In the genomic region with DNA sequence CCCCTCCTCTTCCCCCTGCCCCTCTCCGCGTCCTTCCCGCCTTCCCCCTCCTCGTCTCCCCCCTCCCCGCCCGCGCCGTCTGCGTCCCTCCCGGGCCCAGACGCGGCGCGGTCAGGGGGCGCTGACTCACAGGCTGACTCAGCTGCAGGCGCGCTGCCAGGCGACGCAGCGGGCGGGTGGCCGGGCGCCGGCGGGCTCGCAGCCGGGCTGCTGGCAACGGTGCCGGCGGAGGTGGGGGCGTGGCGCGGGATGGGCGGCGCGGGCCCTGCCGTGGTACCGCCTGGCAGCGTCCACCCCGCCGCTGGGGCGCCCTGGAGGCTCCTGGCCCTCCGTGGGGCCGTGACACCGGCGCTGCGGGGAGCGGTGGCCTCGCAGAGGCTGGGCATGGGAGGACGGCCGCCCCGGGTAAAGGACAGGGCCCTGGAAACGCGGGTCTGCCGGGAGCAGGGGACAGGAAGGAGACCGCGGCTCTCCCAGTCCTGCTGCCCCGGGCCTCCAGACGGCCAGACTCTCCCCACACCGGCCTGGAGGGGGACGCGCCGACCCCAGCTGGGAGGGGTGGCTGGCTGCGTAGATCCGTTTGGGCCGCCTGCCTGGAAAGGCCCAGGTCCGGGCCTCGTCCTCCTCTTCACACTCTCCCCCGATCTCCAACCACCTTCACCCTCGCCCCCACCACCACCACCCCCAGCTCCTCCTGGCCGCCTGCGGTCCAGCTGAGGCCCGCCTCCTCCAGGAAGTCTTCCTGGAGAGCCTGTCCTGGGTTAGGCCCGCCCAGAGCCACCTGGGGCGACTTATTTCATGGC, we compare ENCODE assay signal across 9 cellular contexts. TPM values are rescaled to one million over a fixed set of nuclear protein-coding genes. Genes with fewer than 3 reads are reported as not detected.
DNase-seq lines count a peak whose midpoint lies in the region; ATAC-seq and FAIRE-seq lines count a peak whose summit lies in the region.
"Had no signal": no experiment of that assay in that cellular context is flagged by ENCODE, and none has a peak within 500 bp of the region (broad histone marks: within the 10 kb centered on the region; RNA-seq: fewer than 3 reads in every experiment).

No MANE protein-coding gene starts in this region.

- H3K27ac ChIP-seq in esophagus (ENCODE audit: low read depth in 2 of 2, low read length in 1 of 2) (peak overlapping the region; percentile 82 to 88), muscle layer of colon (ENCODE audit: low read depth, low read length) (peak overlapping the region; percentile 84)

- H3K4me1 ChIP-seq in esophagus (ENCODE audit: control insufficient read depth in 2 of 2, insufficient read depth in 2 of 2, low read length in 1 of 2) (peaks cover 2 to 7% of the 10 kb centered on the region in 2 donors), muscle layer of colon (ENCODE audit: insufficient read depth, low read length) (peaks cover 11% of the 10 kb centered on the region)

- H3K9me3 Mint-ChIP-seq in activated T-cell treated with anti-CD3 and anti-CD28 coated beads, Interleukin-2, amount 50 U/mL, for 4 hours: no peaks in the 10 kb centered on the region

- ATAC-seq in GM19463 (IDR thresholded peaks at IDR 0.05; ENCODE audit: unreplicated experiment): peak; percentile 81
- ATAC-seq in activated T-cell treated with anti-CD3 and anti-CD28 coated beads, Interleukin-2, amount 50 U/mL, for 4 hours: peak; percentile 92 to 93

- peaks cover 0 to 3% of the 10 kb centered on the region in 2 donors for H3K9me3 ChIP-seq in esophagus (ENCODE audit: control insufficient read depth in 2 of 2, insufficient read depth in 1 of 2, low read depth in 1 of 2, low read length in 1 of 2)
- no peaks in the 10 kb centered on the region for H3K9me3 ChIP-seq in muscle layer of colon (ENCODE audit: low read length)

- DNase-seq in C1 segment of cervical spinal cord (lab: John Stamatoyannopoulos, UW) (peak; percentile 25 to 94 (median 83)), HTR-8/SVneo (ENCODE audit: insufficient read length, low spot score) (peak; percentile 90), OCI-M1 (lab: John Stamatoyannopoulos, UW) (peak; percentile 94)
- peak; percentile 93 for DNase-seq in activated T-cell treated with anti-CD3 and anti-CD28 coated beads, Interleukin-2, amount 50 U/mL, for 4 hours
- peak; percentile 70 to 86 for DNase-seq in stimulated activated CD8-positive, alpha-beta memory T cell treated with anti-CD3 and anti-CD28 coated beads, Interleukin-4, amount 100 ng/mL, for 4 hours (ENCODE audit: low read depth in 2 of 2, low spot score in 1 of 2)

- H3K36me3 ChIP-seq in esophagus (ENCODE audit: control insufficient read depth in 2 of 2, insufficient read depth in 2 of 2, low read length in 1 of 2) (no peaks in the 10 kb centered on the region), muscle layer of colon (ENCODE audit: insufficient read depth, low read length) (no peaks in the 10 kb centered on the region)

- H3K4me3 Mint-ChIP-seq in activated T-cell treated with anti-CD3 and anti-CD28 coated beads, Interleukin-2, amount 50 U/mL, for 4 hours: peak overlapping the region; percentile 51

- H3K36me3 Mint-ChIP-seq in activated T-cell treated with anti-CD3 and anti-CD28 coated beads, Interleukin-2, amount 50 U/mL, for 4 hours (ENCODE audit: insufficient read depth): no peaks in the 10 kb centered on the region

- no peaks in the 10 kb centered on the region for H3K27me3 Mint-ChIP-seq in activated T-cell treated with anti-CD3 and anti-CD28 coated beads, Interleukin-2, amount 50 U/mL, for 4 hours (ENCODE audit: low read depth)

- H3K27me3 ChIP-seq in esophagus (ENCODE audit: control insufficient read depth in 1 of 2, insufficient read depth in 2 of 2, low read length in 2 of 2) (no peaks in the 10 kb centered on the region), muscle layer of colon (ENCODE audit: control insufficient read depth in 1 of 2, insufficient read depth in 2 of 2, low read length in 2 of 2) (no peaks in the 10 kb centered on the region)

- peak; percentile 98 for FAIRE-seq in HTR-8/SVneo (lab: Jason Lieb, UNC)

- no peak overlapping the region for H3K9ac ChIP-seq in muscle layer of colon (ENCODE audit: low read length)

- H3K4me1 Mint-ChIP-seq in activated T-cell treated with anti-CD3 and anti-CD28 coated beads, Interleukin-2, amount 50 U/mL, for 4 hours (ENCODE audit: low read depth): peaks cover 31% of the 10 kb centered on the region

- peak overlapping the region; percentile 53 to 58 for H3K4me3 ChIP-seq in esophagus (ENCODE audit: low read depth in 1 of 2, low read length in 2 of 2)
- peak overlapping the region in 1 of 2 donors; percentile 37 for H3K4me3 ChIP-seq in muscle layer of colon (ENCODE audit: low read depth in 1 of 2, low read length in 2 of 2)

- 8% methylated on average over 46 to 75 of the region's 75 CpGs for WGBS in esophagus, 2 donors

RNA-seq across cellular contexts. Expression of gene PROC, which starts 10.0 kb away (rescaled TPM):
- total RNA-seq in activated T-cell treated with anti-CD3 and anti-CD28 coated beads, Interleukin-2, amount 50 U/mL, for 4 hours: under 1 TPM in 1 of 3 donors, not detected in 2; 0.19 TPM
- under 1 TPM; 0.19 to 0.20 TPM for polyA plus RNA-seq in esophagus
- total RNA-seq: T-helper 1 cell treated with Interleukin-12 subunit alpha and Interleukin-12 subunit beta and Interleukin-4 antibody, amounts not matched to agents 30 ng/mL and 1 ng/mL, for 36 hours had no signal

RNA-seq across cellular contexts. Expression of gene MAP3K2, which starts 20.4 kb away (rescaled TPM):
- total RNA-seq in activated T-cell treated with anti-CD3 and anti-CD28 coated beads, Interleukin-2, amount 50 U/mL, for 4 hours: 10 to 100 TPM; 60.2 to 69.1 (median 63.8) TPM
- 1 to 10 TPM; 3.5 TPM for polyA plus RNA-seq in esophagus
